1 cellular context compared by ENCODE assay signal in genomic region chr22:41448189-41448808, GRCh38.
TF ChIP-seq lines count a peak whose summit lies in the region.

No MANE protein-coding gene starts in this region.

TF ChIP-seq in HepG2, 621 proteins besides CTCF, POLR2A, EP300 and RAD21 (continued from another document and continues in another):
- TF ChIP-seq NCOR1 (IDR thresholded peaks at IDR 0.05; ENCODE audit: borderline replicate concordance, low read length): no peak; the same call in 1 of the 2 replicates
- no peak for TF ChIP-seq ZNF180 (CRISPR knock-in tag; IDR thresholded peaks at IDR 0.05; ENCODE audit: borderline replicate concordance, low read depth)
- TF ChIP-seq ZNF263 (CRISPR knock-in tag; IDR thresholded peaks at IDR 0.05): no peak
- TF ChIP-seq ZFP90 (CRISPR knock-in tag; IDR thresholded peaks at IDR 0.05; ENCODE audit: borderline replicate concordance): peak; percentile 36; the same call in 1 of the 2 replicates
- no peak for TF ChIP-seq ZNF576 (CRISPR knock-in tag; IDR thresholded peaks at IDR 0.05)
- no peak for TF ChIP-seq GZF1 (CRISPR knock-in tag; IDR thresholded peaks at IDR 0.05)
- TF ChIP-seq TARDBP (CRISPR knock-in tag; IDR thresholded peaks at IDR 0.05): peak; percentile 63
- peak; percentile 58; the same call in 1 of the 2 replicates for TF ChIP-seq POGZ (CRISPR knock-in tag; IDR thresholded peaks at IDR 0.05)
- peak; percentile 88; the same call in 1 of the 2 replicates for TF ChIP-seq IRF2 (CRISPR knock-in tag; IDR thresholded peaks at IDR 0.05)
- TF ChIP-seq PBX2 (CRISPR knock-in tag; IDR thresholded peaks at IDR 0.05): 0 out of 2 replicates have a peak, but pooled peaks have one; percentile 38
- TF ChIP-seq ZNF670 (CRISPR knock-in tag; IDR thresholded peaks at IDR 0.05; ENCODE audit: borderline replicate concordance): no peak
- TF ChIP-seq KDM3A (CRISPR knock-in tag; IDR thresholded peaks at IDR 0.05; ENCODE audit: low read depth): 0 out of 2 replicates have a peak, but pooled peaks have one; percentile 20
- no peak for TF ChIP-seq LCORL (IDR thresholded peaks at IDR 0.05)
- TF ChIP-seq LCORL (CRISPR knock-in tag; IDR thresholded peaks at IDR 0.05): 0 out of 2 replicates have a peak, but pooled peaks have one; percentile 70
- no peak for TF ChIP-seq ZMAT5 (CRISPR knock-in tag; IDR thresholded peaks at IDR 0.05; ENCODE audit: borderline replicate concordance, low read depth)
- TF ChIP-seq XRCC5 (optimal IDR thresholded peaks at IDR 0.05; ENCODE audit: low read length): peak; percentile 74
- TF ChIP-seq RERE (CRISPR knock-in tag; IDR thresholded peaks at IDR 0.05; ENCODE audit: low read depth): peak; percentile 5; the same call in 1 of the 2 replicates
- TF ChIP-seq GMEB2 (CRISPR knock-in tag; IDR thresholded peaks at IDR 0.05; ENCODE audit: low read depth): peak; percentile 49; the same call in 1 of the 2 replicates
- TF ChIP-seq HNRNPK (IDR thresholded peaks at IDR 0.05; ENCODE audit: low read depth, low read length, poor library complexity, severe bottlenecking): peak; percentile 71
- TF ChIP-seq ZNF720 (CRISPR knock-in tag; IDR thresholded peaks at IDR 0.05): no peak
- peak; percentile 72; the same call in 1 of the 2 replicates for TF ChIP-seq TGIF2 (CRISPR knock-in tag; IDR thresholded peaks at IDR 0.05)
- TF ChIP-seq GFI1 (CRISPR knock-in tag; IDR thresholded peaks at IDR 0.05; ENCODE audit: borderline replicate concordance): no peak
- no peak for TF ChIP-seq FIP1L1 (IDR thresholded peaks at IDR 0.05; ENCODE audit: borderline replicate concordance, insufficient read depth, low read depth, low read length)
- TF ChIP-seq PCBP1 (IDR thresholded peaks at IDR 0.05; ENCODE audit: borderline replicate concordance, low read depth, low read length): peak; percentile 98
- TF ChIP-seq ZNF207 (IDR thresholded peaks at IDR 0.05; ENCODE audit: borderline replicate concordance): no peak
- TF ChIP-seq HNRNPLL (IDR thresholded peaks at IDR 0.05; ENCODE audit: low read depth, low read length, poor library complexity, severe bottlenecking): peak; percentile 52
- peak; percentile 86 for TF ChIP-seq MNT (IDR thresholded peaks at IDR 0.05)
- no peak for TF ChIP-seq ZNF513 (CRISPR knock-in tag; conservative IDR thresholded peaks at IDR 0.05)
- peak; percentile 24; the same call in 1 of the 2 replicates for TF ChIP-seq ETV6 (CRISPR knock-in tag; conservative IDR thresholded peaks at IDR 0.05)
- TF ChIP-seq ZNF136 (CRISPR knock-in tag; IDR thresholded peaks at IDR 0.05; ENCODE audit: low read depth): no peak
- no peak; the same call in 1 of the 2 replicates for TF ChIP-seq MTA1 (CRISPR knock-in tag; IDR thresholded peaks at IDR 0.05; ENCODE audit: borderline replicate concordance)
- TF ChIP-seq ZNF839 (CRISPR knock-in tag; IDR thresholded peaks at IDR 0.05; ENCODE audit: borderline replicate concordance): no peak
- TF ChIP-seq FOXO4 (CRISPR knock-in tag; conservative IDR thresholded peaks at IDR 0.05): no peak
- peak; percentile 80 for TF ChIP-seq HDAC1 (CRISPR knock-in tag; IDR thresholded peaks at IDR 0.05)
- TF ChIP-seq SOX13 (IDR thresholded peaks at IDR 0.05): 0 out of 2 replicates have a peak, but pooled peaks have one; percentile 30
- peak in 1 of 2 experiments; percentile 58; a peak in 2 of 4 replicates for TF ChIP-seq SOX13 (CRISPR knock-in tag; conservative IDR thresholded peaks at IDR 0.05 in 1 of 2, IDR thresholded peaks at IDR 0.05 in 1 of 2)
- TF ChIP-seq ZNF138 (CRISPR knock-in tag; IDR thresholded peaks at IDR 0.05; ENCODE audit: low read depth): peak; percentile 19; the same call in 1 of the 2 replicates
- TF ChIP-seq HHEX (CRISPR knock-in tag; IDR thresholded peaks at IDR 0.05): no peak
- TF ChIP-seq CBX1 (IDR thresholded peaks at IDR 0.05; ENCODE audit: low read depth): no peak
- TF ChIP-seq IKZF5 (CRISPR knock-in tag; IDR thresholded peaks at IDR 0.05): peak; percentile 71
- peak; percentile 100 for TF ChIP-seq RFXAP (CRISPR knock-in tag; IDR thresholded peaks at IDR 0.05; ENCODE audit: borderline replicate concordance)
- peak; percentile 90 for TF ChIP-seq KDM2A (CRISPR knock-in tag; IDR thresholded peaks at IDR 0.05; ENCODE audit: borderline replicate concordance, low read depth)
- TF ChIP-seq ZNF704 (CRISPR knock-in tag; IDR thresholded peaks at IDR 0.05; ENCODE audit: borderline replicate concordance): no peak
- no peak for TF ChIP-seq MTA3 (CRISPR knock-in tag; IDR thresholded peaks at IDR 0.05)
- peak in 1 of 2 experiments; percentile 40; a peak in 2 of 4 replicates for TF ChIP-seq ATF4 (CRISPR knock-in tag; IDR thresholded peaks at IDR 0.05)
- no peak for TF ChIP-seq MZF1 (CRISPR knock-in tag; IDR thresholded peaks at IDR 0.05; ENCODE audit: borderline replicate concordance)
- TF ChIP-seq ZNF205 (CRISPR knock-in tag; IDR thresholded peaks at IDR 0.05): no peak
- peak; percentile 15; the same call in 1 of the 2 replicates for TF ChIP-seq ZNF614 (CRISPR knock-in tag; IDR thresholded peaks at IDR 0.05; ENCODE audit: borderline replicate concordance)
- TF ChIP-seq RARG (CRISPR knock-in tag; IDR thresholded peaks at IDR 0.05; ENCODE audit: low read depth): no peak
- peak; percentile 51; the same call in 1 of the 2 replicates for TF ChIP-seq HMG20B (CRISPR knock-in tag; conservative IDR thresholded peaks at IDR 0.05)
- no peak for TF ChIP-seq SRSF9 (IDR thresholded peaks at IDR 0.05; ENCODE audit: borderline replicate concordance, insufficient read depth, low read depth, low read length, poor library complexity, severe bottlenecking)
